Comparison of ENCODE assay signal across 11 cellular contexts in the genomic region with DNA sequence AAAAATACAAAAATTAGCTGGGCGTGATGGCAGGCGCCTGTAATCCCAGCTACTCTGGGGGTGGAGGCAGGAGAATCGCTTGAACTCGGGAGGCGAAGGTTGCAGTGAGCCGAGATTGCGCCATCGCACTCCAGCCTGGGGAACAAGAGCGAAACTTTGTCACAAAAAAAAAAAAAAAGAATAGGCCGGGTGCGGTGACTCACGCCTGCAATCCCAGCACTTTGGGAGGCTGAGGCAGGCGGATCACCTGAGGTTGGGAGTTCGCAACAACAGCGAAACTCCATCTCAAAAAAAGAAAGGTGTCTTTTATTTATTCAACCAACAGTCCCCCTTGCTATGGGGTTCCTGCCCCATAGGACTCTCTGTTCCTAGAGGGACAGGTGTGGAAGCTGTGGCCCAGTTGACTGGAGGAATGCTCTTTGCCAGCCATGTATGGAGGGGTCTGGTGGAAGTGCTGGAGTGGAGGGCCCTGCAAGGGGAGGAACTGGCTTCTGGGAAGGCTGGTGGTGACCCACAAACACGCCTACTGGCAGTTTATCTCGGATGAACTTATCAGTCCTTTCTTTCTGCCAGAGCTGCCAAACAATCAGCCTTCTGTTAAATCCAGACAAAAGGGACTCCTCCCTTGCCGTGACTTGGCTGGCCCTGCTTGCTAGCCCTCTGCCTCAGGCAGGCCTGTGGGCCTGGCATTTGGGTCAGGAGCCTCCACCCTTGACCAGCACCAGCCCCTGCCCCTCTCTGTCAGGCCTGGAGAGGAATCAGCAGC. TPM values are rescaled to one million over a fixed set of nuclear protein-coding genes. Genes with fewer than 3 reads are reported as not detected.
DNase-seq lines count a peak whose midpoint lies in the region; ATAC-seq and FAIRE-seq lines count a peak whose summit lies in the region.
"Had no signal": no experiment of that assay in that cellular context is flagged by ENCODE, and none has a peak within 500 bp of the region (broad histone marks: within the 10 kb centered on the region; RNA-seq: fewer than 3 reads in every experiment).

No MANE protein-coding gene starts in this region.

- H3K27me3 ChIP-seq in right cardiac atrium (ENCODE audit: control insufficient read depth, insufficient read depth) (no peaks in the 10 kb centered on the region), small intestine (ENCODE audit: control insufficient read depth in 2 of 2, insufficient read depth in 2 of 2, low read length in 2 of 2) (no peaks in the 10 kb centered on the region)

- ATAC-seq in right cardiac atrium (peak in 1 of 2 donors; percentile 7), GM21360 (IDR thresholded peaks at IDR 0.05; ENCODE audit: unreplicated experiment) (no peak)
- ATAC-seq: naive thymus-derived CD4-positive, alpha-beta T cell had no signal

- H3K36me3 Mint-ChIP-seq in activated naive CD8-positive, alpha-beta T cell treated with anti-CD3 and anti-CD28 coated beads for 36 hours = no peaks in the 10 kb centered on the region
- H3K36me3 Mint-ChIP-seq: naive thymus-derived CD4-positive, alpha-beta T cell had no signal

- no peaks in the 10 kb centered on the region for H3K9me3 ChIP-seq in right cardiac atrium (ENCODE audit: control insufficient read depth, low read length)
- H3K9me3 ChIP-seq in small intestine (ENCODE audit: control insufficient read depth, low read depth) = no peaks in the 10 kb centered on the region

- no peak overlapping the region for H3K27ac Mint-ChIP-seq in activated naive CD8-positive, alpha-beta T cell treated with anti-CD3 and anti-CD28 coated beads for 36 hours

- H3K4me3 ChIP-seq in right cardiac atrium (ENCODE audit: low read length) (no peak overlapping the region), small intestine (ENCODE audit: low read depth in 1 of 2, low read length in 2 of 2) (no peak overlapping the region)

- peaks cover 6% of the 10 kb centered on the region for H3K4me1 Mint-ChIP-seq in activated naive CD8-positive, alpha-beta T cell treated with anti-CD3 and anti-CD28 coated beads for 36 hours

- peak; percentile 46 for DNase-seq in HuH-7.5 (ENCODE audit: low spot score)
- DNase-seq in amniotic epithelial cell (ENCODE audit: low read depth) = peak; percentile 59
- DNase-seq in right cardiac atrium = peak; percentile 81 to 87 (median 85)
- DNase-seq in small intestine = peak; percentile 63
- DNase-seq in activated CD8-positive, alpha-beta memory T cell treated with anti-CD3 and anti-CD28 coated beads, Interleukin-2, amount 50 U/mL, for 4 hours = no peak
- no peak for DNase-seq in activated naive CD8-positive, alpha-beta T cell treated with anti-CD3 and anti-CD28 coated beads for 36 hours
- no peak for DNase-seq in DMS 273 treated with DMSO at 0.1 percent for 48 hours (lab: John Stamatoyannopoulos, UW)
- DNase-seq: DMS79 treated with DMSO at 0.1 percent for 48 hours; naive thymus-derived CD4-positive, alpha-beta T cell had no signal

- FAIRE-seq in small intestine (lab: Jason Lieb, UNC) = no peak
- FAIRE-seq: urothelium cell line had no signal

- peaks cover 16% of the 10 kb centered on the region for H3K4me1 ChIP-seq in right cardiac atrium (ENCODE audit: control insufficient read depth, insufficient read depth, low read length)
- H3K4me1 ChIP-seq in small intestine (ENCODE audit: control insufficient read depth in 2 of 2, insufficient read depth in 1 of 2, low read depth in 1 of 2, low read length in 1 of 2) = peaks cover 2 to 6% of the 10 kb centered on the region in 2 donors

- 81% methylated on average over 18 of the region's 18 CpGs for WGBS in right cardiac atrium
- WGBS in small intestine, 3 donors = 30 to 66% (median 41%) methylated on average over 18 of the region's 18 CpGs

- H3K9me3 Mint-ChIP-seq in activated naive CD8-positive, alpha-beta T cell treated with anti-CD3 and anti-CD28 coated beads for 36 hours = no peaks in the 10 kb centered on the region
- H3K9me3 Mint-ChIP-seq: naive thymus-derived CD4-positive, alpha-beta T cell had no signal

- intact Hi-C loops in right cardiac atrium (cut with DNase I) = loop anchor here in 1 of 4 donors (10.0 kb wide), 1 partner anchor 209 kb away; a partner anchor contains a TSS

- H3K27ac ChIP-seq in right cardiac atrium (ENCODE audit: low read length) (peak overlapping the region; percentile 93), small intestine (ENCODE audit: low read depth in 1 of 2, low read length in 1 of 2) (peak overlapping the region; percentile 47 to 88)

- no peak overlapping the region for H3K4me3 Mint-ChIP-seq in activated naive CD8-positive, alpha-beta T cell treated with anti-CD3 and anti-CD28 coated beads for 36 hours
- H3K4me3 Mint-ChIP-seq: naive thymus-derived CD4-positive, alpha-beta T cell had no signal

- H3K27me3 Mint-ChIP-seq in activated naive CD8-positive, alpha-beta T cell treated with anti-CD3 and anti-CD28 coated beads for 36 hours = no peaks in the 10 kb centered on the region
- H3K27me3 Mint-ChIP-seq: naive thymus-derived CD4-positive, alpha-beta T cell had no signal

- no peaks in the 10 kb centered on the region for H3K36me3 ChIP-seq in small intestine (ENCODE audit: control insufficient read depth in 2 of 2, insufficient read depth in 2 of 2, low read length in 2 of 2)

RNA-seq across cellular contexts. Expression of a gene that starts 4.6 kb away (rescaled TPM):
- total RNA-seq in right cardiac atrium = 100 to 1,000 TPM; 113 to 141 (median 121) TPM
- 64.0 TPM for polyA plus RNA-seq in right cardiac atrium
- 10 to 100 TPM in 1 of 3 donors, 1 to 10 TPM in 2; 3.8 to 42.6 (median 5.7) TPM for polyA plus RNA-seq in small intestine
- 10 to 100 TPM; 10.8 to 12.3 TPM for total RNA-seq in activated naive CD8-positive, alpha-beta T cell treated with anti-CD3 and anti-CD28 coated beads for 36 hours

RNA-seq across cellular contexts. Expression of a gene that starts 36.3 kb away (rescaled TPM):
- total RNA-seq in right cardiac atrium = 10 to 100 TPM in 3 of 4 donors, 1 to 10 TPM in 1; 7.5 to 19.4 (median 18.4) TPM
- 13.3 TPM for polyA plus RNA-seq in right cardiac atrium
- polyA plus RNA-seq in small intestine = 1 to 10 TPM; 2.2 to 8.5 (median 2.2) TPM
- 1 to 10 TPM; 7.3 to 8.7 TPM for total RNA-seq in activated naive CD8-positive, alpha-beta T cell treated with anti-CD3 and anti-CD28 coated beads for 36 hours

RNA-seq across cellular contexts. Expression of a gene that starts 43.2 kb away (rescaled TPM):
- 10 to 100 TPM; 17.4 to 33.7 (median 29.6) TPM for total RNA-seq in right cardiac atrium
- polyA plus RNA-seq in right cardiac atrium (20.0 TPM), small intestine (10 to 100 TPM; 15.4 to 34.9 (median 20.0) TPM)
- total RNA-seq in activated naive CD8-positive, alpha-beta T cell treated with anti-CD3 and anti-CD28 coated beads for 36 hours = 1 to 10 TPM in 1 of 2 experiments, under 1 TPM in 1; 0.42 to 2.0 TPM

RNA-seq across cellular contexts. Expression of a gene that starts 53.2 kb away (rescaled TPM):
- 10 to 100 TPM; 15.5 to 21.4 (median 19.0) TPM for total RNA-seq in right cardiac atrium
- 19.4 TPM for polyA plus RNA-seq in right cardiac atrium
- 10 to 100 TPM; 31.1 to 41.8 (median 33.3) TPM for polyA plus RNA-seq in small intestine
- 10 to 100 TPM; 10.2 to 10.5 TPM for total RNA-seq in activated naive CD8-positive, alpha-beta T cell treated with anti-CD3 and anti-CD28 coated beads for 36 hours

RNA-seq across cellular contexts. Expression of a gene that starts 53.7 kb away (rescaled TPM):
- total RNA-seq in right cardiac atrium = 100 to 1,000 TPM; 217 to 310 (median 265) TPM
- polyA plus RNA-seq in right cardiac atrium = 142 TPM
- polyA plus RNA-seq in small intestine = 100 to 1,000 TPM; 357 to 371 (median 368) TPM
- 100 to 1,000 TPM; 414 to 420 TPM for total RNA-seq in activated naive CD8-positive, alpha-beta T cell treated with anti-CD3 and anti-CD28 coated beads for 36 hours

Comparison
In these comparisons a context has a peak if more than half of its experiments do, and no peak if none do; other contexts are left out.
1. DNase-seq: peak in HuH-7.5 (single experiment), amniotic epithelial cell (single experiment), right cardiac atrium (3 of 3) and small intestine (single experiment); none in activated CD8-positive, alpha-beta memory T cell treated with anti-CD3 and anti-CD28 coated beads, Interleukin-2, amount 50 U/mL, for 4 hours (single experiment), activated naive CD8-positive, alpha-beta T cell treated with anti-CD3 and anti-CD28 coated beads for 36 hours (single experiment) and DMS 273 treated with DMSO at 0.1 percent for 48 hours (single experiment).
2. RNA of a gene that starts 4.6 kb away (total RNA-seq): 113 to 141 TPM in right cardiac atrium; 10.8 to 12.3 TPM in activated naive CD8-positive, alpha-beta T cell treated with anti-CD3 and anti-CD28 coated beads for 36 hours; every median in the first group is over 4 times any median in the second.
3. RNA of a gene that starts 43.2 kb away (total RNA-seq): 17.4 to 33.7 TPM in right cardiac atrium; 0.42 to 2.0 TPM in activated naive CD8-positive, alpha-beta T cell treated with anti-CD3 and anti-CD28 coated beads for 36 hours; every median in the first group is over 4 times any median in the second.